22 cellular contexts compared by ENCODE assay signal in genomic region chr14:22089940-22090339, GRCh38.
"Had no signal": no experiment of that assay in that cellular context is flagged by ENCODE, and none has a peak within 500 bp of the region (broad histone marks: within the 10 kb centered on the region; RNA-seq: fewer than 3 reads in every experiment).

No MANE protein-coding gene starts in this region.

- H3K27me3 ChIP-seq: adrenal gland, body of pancreas, cardiac muscle cell, dorsolateral prefrontal cortex, pancreas, spleen, upper lobe of right lung had no signal

- H3K4me1 ChIP-seq: adrenal gland, body of pancreas, pancreas, prostate gland, spleen, upper lobe of right lung had no signal

- H3K9me3 ChIP-seq: adrenal gland, body of pancreas, pancreas, prostate gland, spleen, upper lobe of right lung had no signal

- DNase-seq: activated CD4-positive, alpha-beta T cell treated with anti-CD3 and anti-CD28 coated beads for 48 hours; activated CD4-positive, alpha-beta T cell treated with anti-CD3 and anti-CD28 coated beads, Interleukin-2, amount 50 U/mL, for 48 hours; activated CD8-positive, alpha-beta memory T cell treated with anti-CD3 and anti-CD28 coated beads for 24 hours; activated effector memory CD4-positive, alpha-beta T cell treated with Interleukin-2 at 50 U/mL for 16 hours; activated naive CD4-positive, alpha-beta T cell treated with Interleukin-2 at 50 U/mL for 16 hours; activated naive CD8-positive, alpha-beta T cell treated with anti-CD3 and anti-CD28 coated beads for 36 hours; adrenal gland; aorta; body of pancreas; dorsolateral prefrontal cortex; effector memory CD4-positive, alpha-beta T cell; kidney glomerular epithelial cell; mammary epithelial cell; pancreas; spleen; stimulated activated naive CD4-positive, alpha-beta T cell; upper lobe of right lung; WERI-Rb-1 had no signal

- ATAC-seq: activated CD4-positive, CD25-positive, alpha-beta regulatory T cell treated with anti-CD3 and anti-CD28 coated beads, Interleukin-2, amount 50 U/mL, for 24 hours; body of pancreas; pancreas; upper lobe of right lung had no signal

- H3K36me3 ChIP-seq: adrenal gland, cardiac muscle cell, pancreas, prostate gland, spleen, upper lobe of right lung, WERI-Rb-1 had no signal

- H3K27ac ChIP-seq: adrenal gland, body of pancreas, cardiac muscle cell, dorsolateral prefrontal cortex, pancreas, prostate gland, spleen, upper lobe of right lung, WERI-Rb-1 had no signal

- H3K4me3 ChIP-seq: adrenal gland, body of pancreas, cardiac muscle cell, coronary artery, dorsolateral prefrontal cortex, pancreas, prostate gland, spleen, upper lobe of right lung had no signal
